8 cellular contexts compared by ENCODE assay signal in the genomic region with DNA sequence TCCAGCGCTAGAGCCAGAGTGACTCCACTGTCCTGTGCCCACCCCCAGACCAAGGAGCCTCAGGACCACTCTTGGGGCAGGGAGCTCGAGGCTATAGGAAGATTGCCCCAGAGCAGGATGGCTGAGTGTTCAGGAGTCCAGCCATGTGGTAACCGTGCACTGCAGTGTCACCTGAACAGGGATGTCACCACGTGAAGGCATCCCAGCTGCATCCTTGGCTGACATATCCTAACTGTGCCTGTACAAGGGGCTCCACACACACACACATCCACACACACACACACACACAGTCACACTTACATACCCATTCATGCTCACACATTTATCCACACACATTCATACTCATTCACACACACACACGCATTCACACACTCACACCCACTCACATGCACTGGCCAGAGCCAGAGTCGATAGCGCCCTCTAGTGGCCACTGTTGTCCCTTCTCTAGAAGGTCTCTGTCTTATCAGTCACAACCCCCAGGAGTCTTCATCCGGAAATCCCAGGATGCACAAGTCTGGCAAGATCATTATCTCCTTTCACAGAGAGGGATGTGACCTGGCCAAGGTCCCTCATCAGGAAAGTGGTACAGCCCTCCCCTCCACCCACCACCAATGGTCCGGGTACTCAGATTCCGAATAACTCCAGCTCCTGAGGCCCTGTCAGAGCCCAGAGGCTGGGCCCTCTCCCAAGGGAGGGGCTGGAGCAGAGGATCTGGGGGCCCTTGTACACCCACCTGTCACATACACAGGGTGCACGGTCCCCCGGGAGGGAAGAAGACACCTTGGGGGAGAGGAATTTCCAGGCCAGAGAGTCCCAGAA. TPM values are rescaled to one million over a fixed set of nuclear protein-coding genes. Genes with fewer than 3 reads are reported as not detected.
DNase-seq lines count a peak whose midpoint lies in the region; ATAC-seq, FAIRE-seq and TF ChIP-seq lines count a peak whose summit lies in the region.

No MANE protein-coding gene starts in this region.

- H3K4me1 ChIP-seq in effector memory CD4-positive, alpha-beta T cell (ENCODE audit: control insufficient read depth, insufficient read depth, low read length, poor library complexity, severe bottlenecking) = no peaks in the 10 kb centered on the region

- H3K27me3 ChIP-seq in effector memory CD4-positive, alpha-beta T cell (replicated peaks; ENCODE audit: control insufficient read depth, insufficient read depth, low read length, poor library complexity, severe bottlenecking) = no peaks in the 10 kb centered on the region

- DNase-seq in 8988T (peak; percentile 37), GM12892 (ENCODE audit: insufficient read length) (no peak), NCI-H510A treated with DMSO at 0.1 percent for 48 hours (lab: John Stamatoyannopoulos, UW) (peak; percentile 8), mucosa of gallbladder (ENCODE audit: low spot score) (peak; percentile 45)
- DNase-seq in activated CD4-positive, alpha-beta T cell treated with anti-CD3 and anti-CD28 coated beads, Interleukin-2, amount 50 U/mL, for 4 hours = peak; percentile 69 to 70
- DNase-seq in effector memory CD4-positive, alpha-beta T cell = peak; percentile 37 to 68 (median 60)
- DNase-seq in stimulated activated CD8-positive, alpha-beta memory T cell treated with anti-CD3 and anti-CD28 coated beads, Interleukin-7, amount 100 ng/mL, for 1 hour (ENCODE audit: low read depth in 2 of 2) = peak; percentile 44 to 70

- no peak overlapping the region for H3K27ac ChIP-seq in effector memory CD4-positive, alpha-beta T cell (ENCODE audit: insufficient read depth, low read length, poor library complexity, severe bottlenecking)

- no peaks in the 10 kb centered on the region for H3K9me3 ChIP-seq in effector memory CD4-positive, alpha-beta T cell (ENCODE audit: control insufficient read depth, low read length)

- no peak for ATAC-seq in GM18519 (IDR thresholded peaks at IDR 0.05; ENCODE audit: low FRiP score, unreplicated experiment)

- H3K36me3 ChIP-seq in effector memory CD4-positive, alpha-beta T cell (ENCODE audit: control insufficient read depth, insufficient read depth, low read length) = no peaks in the 10 kb centered on the region

- H3K4me3 ChIP-seq in effector memory CD4-positive, alpha-beta T cell (ENCODE audit: insufficient read depth, low read depth, low read length, poor library complexity, severe bottlenecking) = no peak overlapping the region

- peak; percentile 94 for FAIRE-seq in GM12892 (lab: Jason Lieb, UNC)

- no peak for TF ChIP-seq POLR2A in GM12892 (IDR thresholded peaks at IDR 0.05; ENCODE audit: low read depth, low read length)

RNA-seq across cellular contexts. Expression of a gene that starts 55.1 kb away (rescaled TPM):
- polyA plus RNA-seq in GM12892 (2012; ENCODE audit: missing spikeins) = 20.3 TPM
- 1.5 TPM for total RNA-seq in mucosa of gallbladder
